In genomic region chr2:29066271-29066860, GRCh38 we compare ENCODE assay signal across 15 cellular contexts. TPM values are rescaled to one million over a fixed set of nuclear protein-coding genes. Genes with fewer than 3 reads are reported as not detected.
DNase-seq lines count a peak whose midpoint lies in the region; ATAC-seq and TF ChIP-seq lines count a peak whose summit lies in the region.
"Had no signal": no experiment of that assay in that cellular context is flagged by ENCODE, and none has a peak within 500 bp of the region (broad histone marks: within the 10 kb centered on the region; RNA-seq: fewer than 3 reads in every experiment).

No MANE protein-coding gene starts in this region.

- H3K36me3 ChIP-seq in neural progenitor cell, result no peaks in the 10 kb centered on the region

- no peaks in the 10 kb centered on the region for H3K27me3 ChIP-seq in neural progenitor cell

- no peak overlapping the region for H3K4me2 ChIP-seq in neural progenitor cell

- ATAC-seq in T-helper 17 cell, result no peak
- no peak for ATAC-seq in HG02981 (IDR thresholded peaks at IDR 0.05; ENCODE audit: unreplicated experiment)
- ATAC-seq in stimulated activated naive B cell treated with anti-CD40 and anti-IgM and Interleukin-4, amounts not matched to agents 10 μg/mL and 1 μg/mL and 100 μg/mL, for 72 hours (replicated peaks), result no peak
- ATAC-seq: activated naive CD4-positive, alpha-beta T cell treated with anti-CD3 and anti-CD28 coated beads, Interleukin-2, amount 50 U/mL, for 72 hours; HCT116 had no signal

- H3K9ac ChIP-seq in neural progenitor cell, result no peak overlapping the region

- peaks cover 36% of the 10 kb centered on the region for H3K4me1 ChIP-seq in neural progenitor cell

- no peak overlapping the region for H3K27ac ChIP-seq in neural progenitor cell

- H2AFZ ChIP-seq in neural progenitor cell (replicated peaks), result no peak overlapping the region

- no peaks in the 10 kb centered on the region for H3K27me3 Mint-ChIP-seq in T-helper 17 cell
- H3K27me3 Mint-ChIP-seq in neural progenitor cell (ENCODE audit: insufficient read depth, low read depth), result peaks cover 11% of the 10 kb centered on the region
- H3K27me3 Mint-ChIP-seq in stimulated activated naive B cell treated with anti-CD40 and anti-IgM and Interleukin-4, amounts not matched to agents 10 μg/mL and 1 μg/mL and 100 μg/mL, for 72 hours, result peaks cover 0 to 4% of the 10 kb centered on the region in 2 donors
- H3K27me3 Mint-ChIP-seq: type B pancreatic cell had no signal

- H3F3A ChIP-seq in neural progenitor cell (ENCODE audit: low read depth), result peaks cover 26% of the 10 kb centered on the region

- H3K36me3 Mint-ChIP-seq in T-helper 17 cell (ENCODE audit: low read depth) (no peaks in the 10 kb centered on the region), neural progenitor cell (no peaks in the 10 kb centered on the region)
- no peaks in the 10 kb centered on the region for H3K36me3 Mint-ChIP-seq in stimulated activated naive B cell treated with anti-CD40 and anti-IgM and Interleukin-4, amounts not matched to agents 10 μg/mL and 1 μg/mL and 100 μg/mL, for 72 hours
- H3K36me3 Mint-ChIP-seq: activated naive CD4-positive, alpha-beta T cell treated with anti-CD3 and anti-CD28 coated beads, Interleukin-2, amount 50 U/mL, for 72 hours; mesothelial cell of epicardium; type B pancreatic cell had no signal

- no peaks in the 10 kb centered on the region for H3K9me3 ChIP-seq in T-helper 17 cell (ENCODE audit: control insufficient read depth, low read length, poor library complexity, severe bottlenecking)
- no peaks in the 10 kb centered on the region for H3K9me3 ChIP-seq in neural progenitor cell (ENCODE audit: low read depth)

- H3K4me3 ChIP-seq in neural progenitor cell, result no peak overlapping the region

- H3K79me2 ChIP-seq in neural progenitor cell (ENCODE audit: low read depth), result no peaks in the 10 kb centered on the region

- DNase-seq in AG09319 (ENCODE audit: extremely low read depth, low read depth), result peak; percentile 20
- DNase-seq in T-helper 17 cell, result no peak
- DNase-seq in fibroblast of gingiva (ENCODE audit: low read depth), result peak; percentile 73
- DNase-seq in neural progenitor cell (ENCODE audit: low spot score), result no peak
- no peak for DNase-seq in HUDEP-2 (lab: John Stamatoyannopoulos, UW; ENCODE audit: unreplicated experiment in 76 of 76)
- DNase-seq in NCI-H2227 (lab: John Stamatoyannopoulos, UW; ENCODE audit: unreplicated experiment), result no peak
- no peak for DNase-seq in stimulated activated naive B cell treated with anti-CD40 and anti-IgM and Interleukin-4, amounts not matched to agents 10 μg/mL and 1 μg/mL and 100 μg/mL, for 72 hours
- DNase-seq: NCI-H1930 had no signal

- H4K20me1 ChIP-seq in neural progenitor cell (ENCODE audit: low read depth), result peaks cover 6% of the 10 kb centered on the region

- H3K27ac Mint-ChIP-seq in T-helper 17 cell, result peak overlapping the region; percentile 43
- peak overlapping the region; percentile 96 for H3K27ac Mint-ChIP-seq in neural progenitor cell
- H3K27ac Mint-ChIP-seq in stimulated activated naive B cell treated with anti-CD40 and anti-IgM and Interleukin-4, amounts not matched to agents 10 μg/mL and 1 μg/mL and 100 μg/mL, for 72 hours, result no peak overlapping the region
- H3K27ac Mint-ChIP-seq: activated naive CD4-positive, alpha-beta T cell treated with anti-CD3 and anti-CD28 coated beads, Interleukin-2, amount 50 U/mL, for 72 hours; mesothelial cell of epicardium; T-helper 2 cell treated with Interferon-gamma antibody and Interleukin-4, amounts not matched to agents 5 μg/mL and 100 μg/mL, for 36 hours; type B pancreatic cell had no signal

- H3K4me1 Mint-ChIP-seq in T-helper 17 cell (no peaks in the 10 kb centered on the region), neural progenitor cell (peaks cover 47% of the 10 kb centered on the region)
- H3K4me1 Mint-ChIP-seq in stimulated activated naive B cell treated with anti-CD40 and anti-IgM and Interleukin-4, amounts not matched to agents 10 μg/mL and 1 μg/mL and 100 μg/mL, for 72 hours, result no peaks in the 10 kb centered on the region

- TF ChIP-seq CTCF in AG09319 (IDR thresholded peaks at IDR 0.05; ENCODE audit: low read depth, low read length), result no peak
- no peak for TF ChIP-seq CTCF in neural progenitor cell (IDR thresholded peaks at IDR 0.05)

- H3K9me3 Mint-ChIP-seq in neural progenitor cell, result no peaks in the 10 kb centered on the region
- H3K9me3 Mint-ChIP-seq in stimulated activated naive B cell treated with anti-CD40 and anti-IgM and Interleukin-4, amounts not matched to agents 10 μg/mL and 1 μg/mL and 100 μg/mL, for 72 hours, result no peaks in the 10 kb centered on the region
- H3K9me3 Mint-ChIP-seq: activated naive CD4-positive, alpha-beta T cell treated with anti-CD3 and anti-CD28 coated beads, Interleukin-2, amount 50 U/mL, for 72 hours; mesothelial cell of epicardium; T-helper 2 cell treated with Interferon-gamma antibody and Interleukin-4, amounts not matched to agents 5 μg/mL and 100 μg/mL, for 36 hours; type B pancreatic cell had no signal

- H3K4me3 Mint-ChIP-seq in T-helper 17 cell (no peak overlapping the region), neural progenitor cell (no peak overlapping the region)
- no peak overlapping the region for H3K4me3 Mint-ChIP-seq in stimulated activated naive B cell treated with anti-CD40 and anti-IgM and Interleukin-4, amounts not matched to agents 10 μg/mL and 1 μg/mL and 100 μg/mL, for 72 hours
- H3K4me3 Mint-ChIP-seq: mesothelial cell of epicardium; T-helper 2 cell treated with Interferon-gamma antibody and Interleukin-4, amounts not matched to agents 5 μg/mL and 100 μg/mL, for 36 hours; type B pancreatic cell had no signal

RNA-seq across cellular contexts. Expression of gene PCARE, which starts 8.0 kb away (rescaled TPM):
- not detected for total RNA-seq in T-helper 17 cell
- total RNA-seq in neural progenitor cell (ENCODE audit: low replicate concordance), result not detected in 2 replicates
- total RNA-seq: activated naive CD4-positive, alpha-beta T cell treated with anti-CD3 and anti-CD28 coated beads, Interleukin-2, amount 50 U/mL, for 72 hours; renal cortical epithelial cell had no signal

RNA-seq across cellular contexts. Expression of gene CLIP4, which starts 48.8 kb away (rescaled TPM):
- total RNA-seq in T-helper 17 cell, result 10 to 100 TPM; 36.8 to 41.6 TPM
- total RNA-seq in neural progenitor cell (ENCODE audit: low replicate concordance), result 1.5 and 2.1 TPM in 2 replicates

Comparison
In these comparisons a context has a peak if more than half of its experiments do, and no peak if none do; other contexts are left out.
1. DNase-seq: peak in AG09319 (single experiment) and fibroblast of gingiva (single experiment); none in T-helper 17 cell (0 of 3), neural progenitor cell (single experiment), HUDEP-2 (0 of 76), NCI-H2227 (single experiment) and stimulated activated naive B cell treated with anti-CD40 and anti-IgM and Interleukin-4, amounts not matched to agents 10 μg/mL and 1 μg/mL and 100 μg/mL, for 72 hours (single experiment).
2. RNA of gene CLIP4, which starts 48.8 kb away (total RNA-seq): 36.8 to 41.6 TPM in T-helper 17 cell; 1.5 to 2.1 TPM in neural progenitor cell; every median in the first group is over 10 times any median in the second.